In genomic region chr14:22383515-22384166, GRCh38 we compare ENCODE assay signal across 9 cellular contexts.
DNase-seq lines count a peak whose midpoint lies in the region; ATAC-seq and TF ChIP-seq lines count a peak whose summit lies in the region.
"Had no signal": no experiment of that assay in that cellular context is flagged by ENCODE, and none has a peak within 500 bp of the region (broad histone marks: within the 10 kb centered on the region; RNA-seq: fewer than 3 reads in every experiment).

No MANE protein-coding gene starts in this region.

- no peaks in the 10 kb centered on the region for H3K9me2 ChIP-seq in Loucy (replicated peaks; ENCODE audit: low read depth, low read length)

- intact Hi-C loops in activated CD4-positive, alpha-beta T cell treated with anti-CD3 and anti-CD28 coated beads for 36 hours (cut with DNase I, micrococcal nuclease) = loop anchor here in 1 of 2 experiments (5.0 kb wide), 2 partner anchors 46 to 61 kb away; no protein-coding TSS in a partner anchor

- no peaks in the 10 kb centered on the region for H3K9me3 Mint-ChIP-seq in activated CD4-positive, alpha-beta T cell treated with anti-CD3 and anti-CD28 coated beads for 36 hours (ENCODE audit: low read depth)
- H3K9me3 Mint-ChIP-seq in stimulated activated memory B cell treated with anti-CD40 and anti-IgM and Interleukin-4, amounts not matched to agents 10 μg/mL and 1 μg/mL and 100 μg/mL, for 72 hours = no peaks in the 10 kb centered on the region

- H3K4me2 ChIP-seq in Loucy (ENCODE audit: low read depth, low read length, poor library complexity, severe bottlenecking) = peak overlapping the region; percentile 77

- peak overlapping the region; percentile 76 for H3K9ac ChIP-seq in Loucy (ENCODE audit: low read depth, low read length, poor library complexity, severe bottlenecking)

- ATAC-seq in activated CD4-positive, alpha-beta T cell treated with anti-CD3 and anti-CD28 coated beads for 36 hours = peak; percentile 23
- peak; percentile 42 for ATAC-seq in GM21786 (IDR thresholded peaks at IDR 0.05; ENCODE audit: unreplicated experiment)
- peak; percentile 89 for ATAC-seq in stimulated activated memory B cell treated with anti-CD40 and anti-IgM and Interleukin-4, amounts not matched to agents 10 μg/mL and 1 μg/mL and 100 μg/mL, for 72 hours
- ATAC-seq in SK-N-SH treated with all-trans-retinoic acid at 6 μM for 48 hours = no peak

- no peak for DNase-seq in activated CD4-positive, alpha-beta T cell treated with anti-CD3 and anti-CD28 coated beads for 36 hours
- DNase-seq in activated CD4-positive, alpha-beta T cell treated with anti-CD3 and anti-CD28 coated beads, Interleukin-2, amount 50 U/mL, for 1 hour = no peak
- no peak for DNase-seq in SKM-1 (lab: John Stamatoyannopoulos, UW; ENCODE audit: unreplicated experiment)
- no peak for DNase-seq in NCI-H2081 treated with DMSO at 0.1 percent for 48 hours (lab: John Stamatoyannopoulos, UW)
- DNase-seq: Kasumi-1 had no signal

- no peak for TF ChIP-seq CTCF in Loucy (conservative IDR thresholded peaks at IDR 0.05; ENCODE audit: low read length)

- H3K9me3 ChIP-seq in Loucy (ENCODE audit: insufficient read depth, low read depth, low read length) = no peaks in the 10 kb centered on the region

- POLR2A ChIA-PET in activated CD4-positive, alpha-beta T cell treated with anti-CD3 and anti-CD28 coated beads for 36 hours (lab: Charles Lee) = no interaction called here

- no peaks in the 10 kb centered on the region for H3K27me3 Mint-ChIP-seq in activated CD4-positive, alpha-beta T cell treated with anti-CD3 and anti-CD28 coated beads for 36 hours
- H3K27me3 Mint-ChIP-seq in stimulated activated memory B cell treated with anti-CD40 and anti-IgM and Interleukin-4, amounts not matched to agents 10 μg/mL and 1 μg/mL and 100 μg/mL, for 72 hours = no peaks in the 10 kb centered on the region

- H3K36me3 Mint-ChIP-seq in activated CD4-positive, alpha-beta T cell treated with anti-CD3 and anti-CD28 coated beads for 36 hours (ENCODE audit: low read depth) = no peaks in the 10 kb centered on the region
- H3K36me3 Mint-ChIP-seq in stimulated activated memory B cell treated with anti-CD40 and anti-IgM and Interleukin-4, amounts not matched to agents 10 μg/mL and 1 μg/mL and 100 μg/mL, for 72 hours = no peaks in the 10 kb centered on the region

- H2AFZ ChIP-seq in Loucy (ENCODE audit: low read length) = no peak overlapping the region

- no peaks in the 10 kb centered on the region for H3K27me3 ChIP-seq in Loucy (ENCODE audit: insufficient read depth, low read length, poor library complexity, severe bottlenecking)

- H4K20me1 ChIP-seq in Loucy (ENCODE audit: insufficient read depth, low read length, poor library complexity, severe bottlenecking) = no peaks in the 10 kb centered on the region

- CTCF ChIA-PET in activated CD4-positive, alpha-beta T cell treated with anti-CD3 and anti-CD28 coated beads for 36 hours (lab: Charles Lee) = no interaction called here

- H3K4me1 ChIP-seq in Loucy (ENCODE audit: insufficient read depth, low read length, poor library complexity, severe bottlenecking) = peaks cover 87% of the 10 kb centered on the region

- no peak overlapping the region for H3K4me3 Mint-ChIP-seq in activated CD4-positive, alpha-beta T cell treated with anti-CD3 and anti-CD28 coated beads for 36 hours
- H3K4me3 Mint-ChIP-seq in stimulated activated memory B cell treated with anti-CD40 and anti-IgM and Interleukin-4, amounts not matched to agents 10 μg/mL and 1 μg/mL and 100 μg/mL, for 72 hours = peak overlapping the region; percentile 46

- peaks cover 57% of the 10 kb centered on the region for H3K79me2 ChIP-seq in Loucy (ENCODE audit: insufficient read depth, low read length)

- no peak overlapping the region for H3K27ac Mint-ChIP-seq in activated CD4-positive, alpha-beta T cell treated with anti-CD3 and anti-CD28 coated beads for 36 hours
- peak overlapping the region; percentile 95 for H3K27ac Mint-ChIP-seq in stimulated activated memory B cell treated with anti-CD40 and anti-IgM and Interleukin-4, amounts not matched to agents 10 μg/mL and 1 μg/mL and 100 μg/mL, for 72 hours

- H3K36me3 ChIP-seq in Loucy (ENCODE audit: insufficient read depth, low read length) = no peaks in the 10 kb centered on the region

- H3K4me1 Mint-ChIP-seq in activated CD4-positive, alpha-beta T cell treated with anti-CD3 and anti-CD28 coated beads for 36 hours = no peaks in the 10 kb centered on the region
- peaks cover 69% of the 10 kb centered on the region for H3K4me1 Mint-ChIP-seq in stimulated activated memory B cell treated with anti-CD40 and anti-IgM and Interleukin-4, amounts not matched to agents 10 μg/mL and 1 μg/mL and 100 μg/mL, for 72 hours

- H3K4me3 ChIP-seq in Loucy (ENCODE audit: low read length, poor library complexity, severe bottlenecking) = peak overlapping the region; percentile 49

- H3F3A ChIP-seq in Loucy (ENCODE audit: low read depth) = peaks cover 13% of the 10 kb centered on the region

TF ChIP-seq in SK-N-SH treated with all-trans-retinoic acid at 6 μM for 48 hours, 23 proteins besides CTCF, POLR2A, EP300 and RAD21:
- TF ChIP-seq CSDC2 (CRISPR knock-in tag; IDR thresholded peaks at IDR 0.05) = no peak
- TF ChIP-seq TSHZ2 (CRISPR knock-in tag; IDR thresholded peaks at IDR 0.05) = no peak
- no peak for TF ChIP-seq CREB5 (CRISPR knock-in tag; IDR thresholded peaks at IDR 0.05; ENCODE audit: low read depth)
- TF ChIP-seq OSR1 (CRISPR knock-in tag; IDR thresholded peaks at IDR 0.05) = no peak
- no peak for TF ChIP-seq ARNTL (CRISPR knock-in tag; IDR thresholded peaks at IDR 0.05; ENCODE audit: borderline replicate concordance, low read depth)
- TF ChIP-seq POU6F1 (CRISPR knock-in tag; IDR thresholded peaks at IDR 0.05; ENCODE audit: borderline replicate concordance, low read depth) = no peak
